24 cellular contexts compared by ENCODE assay signal in the genomic region with DNA sequence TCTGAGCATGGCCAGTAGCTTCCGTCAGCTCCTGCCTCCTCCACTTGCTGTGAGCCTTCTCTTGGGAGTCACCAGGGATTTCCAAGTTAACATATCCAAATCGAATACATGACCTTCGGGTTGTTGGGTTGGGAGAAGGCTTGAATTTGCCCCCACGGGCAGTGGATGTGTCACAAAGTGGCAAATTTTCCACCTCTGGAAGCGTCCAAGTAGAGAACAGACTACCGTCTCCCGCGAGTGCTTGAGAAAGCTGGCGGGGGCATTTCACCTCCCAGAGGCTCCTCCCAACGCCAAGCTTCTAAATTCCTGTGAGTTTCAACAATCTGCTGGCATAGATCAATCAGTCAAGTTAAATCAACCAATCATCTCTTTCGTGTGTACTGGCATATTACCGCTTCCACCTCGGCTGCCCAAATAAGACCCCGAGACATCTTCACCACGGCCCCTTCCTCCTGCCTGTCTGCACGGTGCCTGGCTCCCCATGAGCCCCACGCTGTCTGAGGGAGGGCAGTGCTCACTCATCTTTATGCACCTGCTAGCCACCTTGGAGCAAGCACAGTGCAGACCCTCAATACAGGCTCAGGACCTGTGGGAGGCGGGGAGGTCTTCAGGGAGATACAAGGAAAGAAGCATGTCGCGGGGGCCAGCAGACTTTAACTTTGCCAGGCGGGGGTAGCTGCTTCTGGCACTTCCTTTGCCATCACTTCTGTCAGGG.
"Had no signal": no experiment of that assay in that cellular context is flagged by ENCODE, and none has a peak within 500 bp of the region (broad histone marks: within the 10 kb centered on the region; RNA-seq: fewer than 3 reads in every experiment).

No MANE protein-coding gene starts in this region.

- ATAC-seq: activated T-cell treated with anti-CD3 and anti-CD28 coated beads, Interleukin-2, amount 50 U/mL, for 4 hours; esophagus mucosa; left lung; stimulated activated naive CD8-positive, alpha-beta T cell treated with anti-CD3 and anti-CD28 coated beads, Interleukin-15, Interleukin-2, amounts not matched to agents 100 U/mL and 50 U/mL, for 24 hours had no signal

- H3K4me3 ChIP-seq: left lung, spleen, upper lobe of left lung had no signal

- H3K36me3 ChIP-seq: left lung, spleen, upper lobe of left lung had no signal

- H3K27me3 Mint-ChIP-seq: activated CD4-positive, alpha-beta memory T cell treated with anti-CD3 and anti-CD28 coated beads for 36 hours had no signal

- H3K27ac ChIP-seq: left lung, spleen, upper lobe of left lung had no signal

- H3K27me3 ChIP-seq: upper lobe of left lung had no signal

- H3K4me3 Mint-ChIP-seq: activated B cell treated with CpG ODN at 0.5 μM for 24 hours; activated CD4-positive, alpha-beta memory T cell treated with anti-CD3 and anti-CD28 coated beads for 36 hours; activated naive CD8-positive, alpha-beta T cell; activated T-cell treated with anti-CD3 and anti-CD28 coated beads, Interleukin-2, amount 50 U/mL, for 4 hours; central memory CD8-positive, alpha-beta T cell; neural crest cell; T-helper 1 cell treated with Interleukin-12 subunit alpha and Interleukin-12 subunit beta and Interleukin-4 antibody, amounts not matched to agents 30 μg/mL and 1 μg/mL, for 36 hours had no signal

- FAIRE-seq: astrocyte, endothelial cell of umbilical vein had no signal

- H3K4me1 Mint-ChIP-seq: activated B cell treated with CpG ODN at 0.5 μM for 24 hours; central memory CD8-positive, alpha-beta T cell; neural crest cell had no signal

- H3K4me1 ChIP-seq: left lung, upper lobe of left lung had no signal

- DNase-seq: activated B cell treated with CpG ODN at 0.5 μM for 24 hours; activated CD4-positive, alpha-beta memory T cell treated with anti-CD3 and anti-CD28 coated beads for 36 hours; activated CD4-positive, alpha-beta T cell treated with anti-CD3 and anti-CD28 coated beads for 4 hours; activated naive CD4-positive, alpha-beta T cell; activated T-cell treated with anti-CD3 and anti-CD28 coated beads, Interleukin-2, amount 50 U/mL, for 4 hours; effector CD8-positive, alpha-beta T cell; foreskin melanocyte; kidney glomerular epithelial cell; left lung; retina; spleen; stimulated activated CD4-positive, alpha-beta T cell treated with anti-CD3 and anti-CD28 coated beads, Interleukin-4, amount 100 ng/mL, for 1 hour; stimulated activated naive CD8-positive, alpha-beta T cell treated with anti-CD3 and anti-CD28 coated beads, Interleukin-15, Interleukin-2, amounts not matched to agents 100 U/mL and 50 U/mL, for 24 hours; T1000; upper lobe of left lung had no signal

- H3K27ac Mint-ChIP-seq: activated B cell treated with CpG ODN at 0.5 μM for 24 hours; activated CD4-positive, alpha-beta memory T cell treated with anti-CD3 and anti-CD28 coated beads for 36 hours; activated naive CD8-positive, alpha-beta T cell; activated T-helper 2 cell treated with anti-CD3 and anti-CD28 coated beads, Interferon-gamma antibody, Interleukin-2, Interleukin-4, amounts not matched to agents 10 μg/mL and 5 μg/mL and 100 μg/mL, durations not matched to agents 14 hours and 24 hours and 36 hours; progenitor cell of endocrine pancreas; T-helper 1 cell treated with Interleukin-12 subunit alpha and Interleukin-12 subunit beta and Interleukin-4 antibody, amounts not matched to agents 30 μg/mL and 1 μg/mL, for 36 hours had no signal
